In the genomic region with DNA sequence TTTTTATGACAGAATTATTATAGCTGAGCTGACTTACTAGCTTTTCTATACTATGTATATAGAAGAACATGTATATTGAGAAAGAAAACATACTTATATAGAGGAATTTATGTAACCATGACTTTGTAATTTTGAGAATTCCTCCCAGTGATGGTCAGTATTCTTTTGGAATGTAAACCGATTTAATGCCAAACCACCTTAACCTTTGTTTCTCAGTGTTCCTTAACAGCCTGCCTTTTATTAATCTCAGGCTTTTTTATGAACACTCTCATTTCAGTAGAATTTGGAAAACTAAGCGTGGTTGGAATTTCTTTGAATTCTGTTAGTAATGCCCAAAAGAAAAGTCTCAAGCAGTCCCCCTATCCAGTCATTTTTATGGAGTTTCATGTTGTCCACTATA, we compare ENCODE assay signal across 1 cellular context.
TF ChIP-seq lines count a peak whose summit lies in the region.

No MANE protein-coding gene starts in this region.

TF ChIP-seq in HEK293T, 16 proteins besides CTCF, POLR2A, EP300 and RAD21:
- TF ChIP-seq CTBP1 (IDR thresholded peaks at IDR 0.05; ENCODE audit: borderline replicate concordance), result no peak
